Comparison of ENCODE assay signal across 1 cellular context in the genomic region with DNA sequence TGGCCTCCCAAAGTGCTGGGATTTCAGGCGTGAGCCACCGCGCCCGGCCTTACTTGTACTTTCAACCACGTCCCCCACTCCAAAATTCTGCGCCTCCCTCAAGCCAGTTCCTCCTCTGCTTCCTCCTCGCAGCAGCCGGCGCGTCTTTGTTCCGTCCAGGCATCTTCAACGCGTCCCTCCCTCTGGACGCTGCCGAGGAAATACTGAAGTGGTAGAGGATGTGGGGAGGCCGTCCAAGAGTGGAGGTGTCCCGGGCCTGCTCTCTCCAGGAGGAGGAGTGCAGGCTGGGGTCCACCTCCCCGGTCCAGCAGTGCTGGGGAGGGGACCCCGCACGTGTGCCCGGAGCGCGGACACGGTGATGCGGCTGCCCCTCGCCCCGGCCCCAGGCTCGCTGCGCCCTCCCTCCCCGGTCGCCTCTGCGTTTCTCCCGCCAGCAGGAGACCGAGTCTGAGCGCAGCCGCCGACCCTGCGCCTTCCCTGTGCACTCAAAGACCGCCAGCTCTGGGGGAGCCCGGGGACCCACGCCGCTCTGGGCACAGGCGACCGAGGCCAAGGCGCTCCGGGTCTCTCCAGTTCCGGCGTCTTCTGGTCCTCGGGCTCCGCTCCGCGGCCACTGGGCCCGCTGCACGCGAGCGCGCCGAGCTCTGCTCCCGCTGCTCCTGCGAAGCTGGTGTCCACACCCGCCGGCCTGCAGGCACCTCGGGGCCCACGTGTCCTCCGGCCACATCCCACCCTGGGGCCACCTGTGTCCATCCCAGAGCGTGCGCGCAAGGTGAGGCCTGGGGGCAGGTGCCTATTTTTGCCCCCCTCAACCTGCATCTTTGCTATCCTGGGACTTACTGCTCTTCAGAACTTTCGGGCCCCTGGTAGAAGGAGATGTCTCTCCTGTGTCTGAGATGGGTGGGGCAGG.
TF ChIP-seq lines count a peak whose summit lies in the region.

No MANE protein-coding gene starts in this region.

TF ChIP-seq in H1, 55 proteins besides CTCF, POLR2A, EP300 and RAD21:
- TF ChIP-seq RBBP5 (IDR thresholded peaks at IDR 0.05; ENCODE audit: borderline replicate concordance, low read depth, low read length), result no peak
- TF ChIP-seq POLR2AphosphoS5 (IDR thresholded peaks at IDR 0.05; ENCODE audit: low read depth, low read length), result 0 out of 2 replicates have a peak, but pooled peaks have one; percentile 24
- TF ChIP-seq RNF2 (IDR thresholded peaks at IDR 0.05; ENCODE audit: borderline replicate concordance, low read depth, low read length, missing control alignments, poor library complexity, severe bottlenecking), result peak; percentile 37
- TF ChIP-seq USF2 (IDR thresholded peaks at IDR 0.05; ENCODE audit: low read length), result no peak
- TF ChIP-seq SP2 (IDR thresholded peaks at IDR 0.05; ENCODE audit: low read length), result no peak
- TF ChIP-seq CEBPB (IDR thresholded peaks at IDR 0.05; ENCODE audit: low read depth, low read length), result 0 out of 2 replicates have a peak, but pooled peaks have one; percentile 4
- TF ChIP-seq SIRT6 (IDR thresholded peaks at IDR 0.05; ENCODE audit: low read length), result no peak
- peak; percentile 61 for TF ChIP-seq TBP (IDR thresholded peaks at IDR 0.05; ENCODE audit: low read depth, low read length)
- no peak for TF ChIP-seq CBX8 (IDR thresholded peaks at IDR 0.05; ENCODE audit: borderline replicate concordance, low read depth, low read length)
- no peak for TF ChIP-seq TCF12 (IDR thresholded peaks at IDR 0.05; ENCODE audit: low read depth, low read length)
- TF ChIP-seq SUZ12 (IDR thresholded peaks at IDR 0.05; ENCODE audit: low read length), result peak; percentile 60; the same call in 1 of the 2 replicates
- peak; percentile 46; the same call in 1 of the 2 replicates for TF ChIP-seq TAF1 (IDR thresholded peaks at IDR 0.05; ENCODE audit: low read depth, low read length)
- TF ChIP-seq SIN3A (conservative IDR thresholded peaks at IDR 0.05 in 1 of 2, IDR thresholded peaks at IDR 0.05 in 1 of 2; ENCODE audit: low read depth in 1 of 2, low read length in 2 of 2), result 0 out of 4 replicates have a peak, but pooled peaks have one; percentile 14 to 31
- peak; percentile 56 for TF ChIP-seq EZH2 (IDR thresholded peaks at IDR 0.05; ENCODE audit: low read depth, low read length, severe bottlenecking)
- TF ChIP-seq JUND (IDR thresholded peaks at IDR 0.05; ENCODE audit: low read length), result no peak
- peak; percentile 32 for TF ChIP-seq TAF7 (optimal IDR thresholded peaks at IDR 0.05; ENCODE audit: borderline replicate concordance, low read depth, low read length)
- TF ChIP-seq SP4 (IDR thresholded peaks at IDR 0.05; ENCODE audit: low read length), result no peak
- TF ChIP-seq BRCA1 (IDR thresholded peaks at IDR 0.05; ENCODE audit: low read depth, low read length), result no peak
- TF ChIP-seq MAX (IDR thresholded peaks at IDR 0.05), result peak; percentile 69
- TF ChIP-seq TEAD4 (IDR thresholded peaks at IDR 0.05; ENCODE audit: low read depth, low read length), result no peak
- TF ChIP-seq ASH2L (IDR thresholded peaks at IDR 0.05; ENCODE audit: low read length), result no peak
